15 cellular contexts compared by ENCODE assay signal in genomic region chr12:104809706-104810385, GRCh38.
DNase-seq lines count a peak whose midpoint lies in the region; ATAC-seq, FAIRE-seq and TF ChIP-seq lines count a peak whose summit lies in the region.
"Had no signal": no experiment of that assay in that cellular context is flagged by ENCODE, and none has a peak within 500 bp of the region (broad histone marks: within the 10 kb centered on the region; RNA-seq: fewer than 3 reads in every experiment).

No MANE protein-coding gene starts in this region.

- POLR2A ChIA-PET in activated B cell treated with CpG ODN at 0.5 μM for 24 hours (lab: Charles Lee) = interaction anchor here (0.7 kb wide), 1 partner anchor 24 kb away, joined by 3 read pairs; no protein-coding TSS in a partner anchor

- no peak overlapping the region for H2BK5ac ChIP-seq in H9 (ENCODE audit: insufficient read length, low read length)

- no peak overlapping the region for H4K91ac ChIP-seq in H9 (ENCODE audit: insufficient read length, low read depth, low read length)

- H3T11ph ChIP-seq in H9 (ENCODE audit: low read length) = no peak overlapping the region

- no peak overlapping the region for H2BK12ac ChIP-seq in H9 (ENCODE audit: insufficient read length, low read depth, low read length)

- no peaks in the 10 kb centered on the region for H3K79me1 ChIP-seq in H9 (ENCODE audit: insufficient read depth, low read depth, low read length, poor library complexity, severe bottlenecking)

- H3K27ac ChIP-seq in pancreas (no peak overlapping the region), WERI-Rb-1 (no peak overlapping the region), H9 (ENCODE audit: insufficient read length, low read depth, low read length) (no peak overlapping the region)
- H3K27ac ChIP-seq: BLaER1 treated with 17β-estradiol and CSF1 and Interleukin-3, amounts not matched to agents 10 nM and 100 nM; GM23248 had no signal

- H3K9ac ChIP-seq in H9 (ENCODE audit: extremely low read depth, insufficient read length, low read length) = no peak overlapping the region
- H3K9ac ChIP-seq: BLaER1 treated with 17β-estradiol and CSF1 and Interleukin-3, amounts not matched to agents 10 nM and 100 nM; GM23248 had no signal

- no peak overlapping the region for H3K56ac ChIP-seq in H9 (ENCODE audit: insufficient read length, low read depth, low read length)

- H3K4ac ChIP-seq in H9 (ENCODE audit: low read depth, low read length) = no peak overlapping the region

- H3K23ac ChIP-seq in H9 (ENCODE audit: insufficient read length, low read depth, low read length) = no peak overlapping the region

- no peaks in the 10 kb centered on the region for H3K27me3 Mint-ChIP-seq in IgD-negative memory B cell
- H3K27me3 Mint-ChIP-seq in activated B cell treated with CpG ODN at 0.5 μM for 24 hours = no peaks in the 10 kb centered on the region
- H3K27me3 Mint-ChIP-seq in H9 (ENCODE audit: low read depth) = no peaks in the 10 kb centered on the region
- H3K27me3 Mint-ChIP-seq: CD4-positive, CD25-positive, alpha-beta regulatory T cell had no signal

- peak; percentile 39 for DNase-seq in NOMO-1 treated with DMSO at 0.1 percent for 48 hours (lab: John Stamatoyannopoulos, UW; ENCODE audit: unreplicated experiment)
- no peak for DNase-seq in NOMO-1 treated with dmso at 0.1 percent for 144 hours (lab: John Stamatoyannopoulos, UW; ENCODE audit: unreplicated experiment)
- no peak for DNase-seq in activated B cell treated with CpG ODN at 0.5 μM for 24 hours
- DNase-seq in pancreas = no peak
- no peak for DNase-seq in omental fat pad (ENCODE audit: low spot score)
- DNase-seq in WERI-Rb-1 = no peak
- DNase-seq in H9 = no peak
- DNase-seq: 8988T; AML-193; CD4-positive, CD25-positive, alpha-beta regulatory T cell; DMS 273 treated with DMSO at 0.1 percent for 48 hours; GM23248 had no signal

- H3K27ac Mint-ChIP-seq in IgD-negative memory B cell (peak overlapping the region in 2 of 3 donors; percentile 4 to 49), activated B cell treated with CpG ODN at 0.5 μM for 24 hours (no peak overlapping the region), H9 (no peak overlapping the region)
- H3K27ac Mint-ChIP-seq: CD4-positive, CD25-positive, alpha-beta regulatory T cell had no signal

- H3K4me2 ChIP-seq in H9 (ENCODE audit: insufficient read depth, insufficient read length, low read length) = no peak overlapping the region
- H3K4me2 ChIP-seq: BLaER1 treated with 17β-estradiol and CSF1 and Interleukin-3, amounts not matched to agents 10 nM and 100 nM had no signal

- no peak overlapping the region for H2BK15ac ChIP-seq in H9 (ENCODE audit: low read depth, low read length)

- H3K4me3 Mint-ChIP-seq in IgD-negative memory B cell = peak overlapping the region in 2 of 4 donors; percentile 19 to 63
- H3K4me3 Mint-ChIP-seq in activated B cell treated with CpG ODN at 0.5 μM for 24 hours = no peak overlapping the region
- H3K4me3 Mint-ChIP-seq in H9 = no peak overlapping the region
- H3K4me3 Mint-ChIP-seq: CD4-positive, CD25-positive, alpha-beta regulatory T cell had no signal

- H3K9me3 ChIP-seq in pancreas (no peaks in the 10 kb centered on the region), WERI-Rb-1 (ENCODE audit: severe bottlenecking) (no peaks in the 10 kb centered on the region), H9 (ENCODE audit: control insufficient read depth, low read depth, low read length) (no peaks in the 10 kb centered on the region)
- H3K9me3 ChIP-seq: BLaER1 treated with 17β-estradiol and CSF1 and Interleukin-3, amounts not matched to agents 10 nM and 100 nM had no signal

- H3K4me1 ChIP-seq in pancreas (no peaks in the 10 kb centered on the region), H9 (ENCODE audit: insufficient read depth, low read length) (no peaks in the 10 kb centered on the region)

- no peaks in the 10 kb centered on the region for H4K20me1 ChIP-seq in H9 (ENCODE audit: control insufficient read depth, insufficient read depth, insufficient read length)
- H4K20me1 ChIP-seq: BLaER1 treated with 17β-estradiol and CSF1 and Interleukin-3, amounts not matched to agents 10 nM and 100 nM had no signal

- H4K8ac ChIP-seq in H9 (replicated peaks; ENCODE audit: insufficient read length, low read depth, low read length) = no peak overlapping the region

- no peak overlapping the region for H3K18ac ChIP-seq in H9 (ENCODE audit: insufficient read length, low read depth, low read length)

- H3K36me3 Mint-ChIP-seq in IgD-negative memory B cell (no peaks in the 10 kb centered on the region), activated B cell treated with CpG ODN at 0.5 μM for 24 hours (ENCODE audit: low read depth) (no peaks in the 10 kb centered on the region), H9 (ENCODE audit: insufficient read depth in 1 of 3, low read depth in 3 of 3) (no peaks in the 10 kb centered on the region)
- H3K36me3 Mint-ChIP-seq: CD4-positive, CD25-positive, alpha-beta regulatory T cell had no signal

- peak; percentile 23 for FAIRE-seq in pancreas (lab: Jason Lieb, UNC)
- FAIRE-seq: H54 had no signal

- H2AK5ac ChIP-seq in H9 (ENCODE audit: insufficient read length, low read length) = no peak overlapping the region

- no peaks in the 10 kb centered on the region for H3K79me2 ChIP-seq in H9 (ENCODE audit: insufficient read depth, low read length)

- no peak for TF ChIP-seq CTCF in activated B cell treated with CpG ODN at 0.5 μM for 24 hours (IDR thresholded peaks at IDR 0.05)
- no peak for TF ChIP-seq CTCF in pancreas (IDR thresholded peaks at IDR 0.05)
- no peak for TF ChIP-seq CTCF in omental fat pad (IDR thresholded peaks at IDR 0.05)
- TF ChIP-seq CTCF in WERI-Rb-1 (IDR thresholded peaks at IDR 0.05; ENCODE audit: low read depth, low read length) = no peak
- no peak for TF ChIP-seq CTCF in H9 (conservative IDR thresholded peaks at IDR 0.05)

- intact Hi-C loops in activated B cell treated with CpG ODN at 0.5 μM for 24 hours (cut with micrococcal nuclease) = no loop called here
- intact Hi-C loops in pancreas (cut with DNase I) = no loop called here

- CTCF ChIA-PET in activated B cell treated with CpG ODN at 0.5 μM for 24 hours (lab: Charles Lee) = no interaction called here

- no peak overlapping the region for H4K5ac ChIP-seq in H9 (ENCODE audit: insufficient read length, low read depth, low read length)

- WGBS in pancreas, 2 donors = 70 to 98% methylated on average over 4 of the region's 4 CpGs
- no CpG with 5 or more reads among the region's 4 CpGs for WGBS in H9 (ENCODE audit: extremely low coverage, insufficient read length, low lambda C conversion rate)

- no peak overlapping the region for H2AFZ ChIP-seq in H9 (ENCODE audit: low read length)
- H2AFZ ChIP-seq: GM23248 had no signal

- no peak overlapping the region for H2BK20ac ChIP-seq in H9 (ENCODE audit: low read depth, low read length, poor library complexity, severe bottlenecking)

- no peaks in the 10 kb centered on the region for H3K27me3 ChIP-seq in pancreas
- no peaks in the 10 kb centered on the region for H3K27me3 ChIP-seq in WERI-Rb-1 (ENCODE audit: insufficient read depth, low read depth, severe bottlenecking)
- H3K27me3 ChIP-seq in H9 (ENCODE audit: insufficient read depth, low read length) = no peaks in the 10 kb centered on the region
- H3K27me3 ChIP-seq: BLaER1 treated with 17β-estradiol and CSF1 and Interleukin-3, amounts not matched to agents 10 nM and 100 nM had no signal

- H3K4me1 Mint-ChIP-seq in IgD-negative memory B cell (peaks cover 9 to 13% (median 10%) of the 10 kb centered on the region in 3 donors), activated B cell treated with CpG ODN at 0.5 μM for 24 hours (peaks cover 16% of the 10 kb centered on the region), H9 (no peaks in the 10 kb centered on the region)
- H3K4me1 Mint-ChIP-seq: CD4-positive, CD25-positive, alpha-beta regulatory T cell had no signal

- H3K14ac ChIP-seq in H9 (ENCODE audit: insufficient read depth, low read length) = no peak overlapping the region

- no peak overlapping the region for H2BK120ac ChIP-seq in H9 (ENCODE audit: low read depth, low read length, poor library complexity, severe bottlenecking)

- no peaks in the 10 kb centered on the region for H3K23me2 ChIP-seq in H9 (ENCODE audit: insufficient read length, low read depth, low read length, poor library complexity, severe bottlenecking)

- H3K9me3 Mint-ChIP-seq in IgD-negative memory B cell = no peaks in the 10 kb centered on the region
- no peaks in the 10 kb centered on the region for H3K9me3 Mint-ChIP-seq in activated B cell treated with CpG ODN at 0.5 μM for 24 hours
- no peaks in the 10 kb centered on the region; a peak in 1 of 5 replicates for H3K9me3 Mint-ChIP-seq in H9
- H3K9me3 Mint-ChIP-seq: CD4-positive, CD25-positive, alpha-beta regulatory T cell had no signal

- ATAC-seq in activated B cell treated with CpG ODN at 0.5 μM for 24 hours (ENCODE audit: low read depth) (peak; percentile 14), pancreas (no peak), omental fat pad (ENCODE audit: low FRiP score) (no peak)

- H3K36me3 ChIP-seq in pancreas (no peaks in the 10 kb centered on the region), WERI-Rb-1 (no peaks in the 10 kb centered on the region)
- H3K36me3 ChIP-seq: BLaER1 treated with 17β-estradiol and CSF1 and Interleukin-3, amounts not matched to agents 10 nM and 100 nM had no signal

- no peak overlapping the region for H3K4me3 ChIP-seq in pancreas
- H3K4me3 ChIP-seq in WERI-Rb-1 (ENCODE audit: low read depth, low read length) = no peak overlapping the region
- H3K4me3 ChIP-seq: BLaER1 treated with 17β-estradiol and CSF1 and Interleukin-3, amounts not matched to agents 10 nM and 100 nM; GM23248 had no signal

Comparison
In these comparisons a context has a peak if more than half of its experiments do, and no peak if none do; other contexts are left out.
1. H3K27ac Mint-ChIP-seq: peak in IgD-negative memory B cell (2 of 3); none in activated B cell treated with CpG ODN at 0.5 μM for 24 hours (single experiment) and H9 (0 of 3).